Comparison of ENCODE assay signal across 3 cellular contexts in genomic region chr15:74095610-74096009, GRCh38. TPM values are rescaled to one million over a fixed set of nuclear protein-coding genes. Genes with fewer than 3 reads are reported as not detected.
"Had no signal": no experiment of that assay in that cellular context is flagged by ENCODE, and none has a peak within 500 bp of the region (broad histone marks: within the 10 kb centered on the region; RNA-seq: fewer than 3 reads in every experiment).

No MANE protein-coding gene starts in this region.

RNA-seq across cellular contexts. Expression of gene GOLGA6A, which starts 13.3 kb away (rescaled TPM):
- total RNA-seq: GM23248, H4, HFFc6 had no signal
- polyA plus RNA-seq: GM23248 had no signal

RNA-seq across cellular contexts. Expression of gene ISLR2, which starts 34.8 kb away (rescaled TPM):
- total RNA-seq: GM23248, H4 had no signal
